Comparison of ENCODE assay signal across 17 cellular contexts in the genomic region with DNA sequence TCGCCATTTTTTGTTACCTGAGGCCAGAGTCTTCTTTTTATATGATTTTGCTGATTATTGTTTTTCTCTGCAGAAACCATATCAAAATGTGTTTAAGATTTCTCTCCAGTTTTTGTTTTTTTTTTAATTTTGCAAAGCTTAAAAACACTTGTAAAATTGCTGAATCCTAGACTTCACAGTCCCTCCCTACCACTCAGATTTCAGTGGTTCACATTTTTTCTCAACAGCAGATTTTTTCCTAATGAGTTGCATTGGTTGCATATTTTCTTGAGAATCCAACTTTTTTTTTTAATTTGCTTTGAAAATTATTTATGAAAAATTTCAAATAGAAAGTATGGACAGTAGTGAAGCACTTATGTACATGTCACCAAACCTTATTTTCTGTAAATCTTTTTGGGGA. TPM values are rescaled to one million over a fixed set of nuclear protein-coding genes. Genes with fewer than 3 reads are reported as not detected.
A peak's percentile ranks its signal among the peaks of the same experiment; 100 is the strongest.
DNase-seq lines count a peak whose midpoint lies in the region; ATAC-seq and TF ChIP-seq lines count a peak whose summit lies in the region.
"Had no signal": no experiment of that assay in that cellular context is flagged by ENCODE, and none has a peak within 500 bp of the region (broad histone marks: within the 10 kb centered on the region; RNA-seq: fewer than 3 reads in every experiment).

No MANE protein-coding gene starts in this region.

- H2BK120ac ChIP-seq in mesenchymal stem cell (ENCODE audit: low read depth, low read length): no peak overlapping the region

- H2AK5ac ChIP-seq in mesenchymal stem cell (ENCODE audit: low read length, severe bottlenecking): no peak overlapping the region

- ATAC-seq in HG03521 (IDR thresholded peaks at IDR 0.05; ENCODE audit: unreplicated experiment) (no peak), HG03039 (IDR thresholded peaks at IDR 0.05; ENCODE audit: unreplicated experiment) (no peak)
- ATAC-seq: gastrocnemius medialis, GM23338, sciatic nerve had no signal

- H3K18ac ChIP-seq in mesenchymal stem cell (ENCODE audit: low read depth in 1 of 2, low read length in 2 of 2): no peak overlapping the region

- no peak overlapping the region for H3K14ac ChIP-seq in mesenchymal stem cell (ENCODE audit: low read length in 2 of 2)

- H3K9me3 ChIP-seq in adipocyte (ENCODE audit: control insufficient read depth, low read length) (no peaks in the 10 kb centered on the region), mesenchymal stem cell (ENCODE audit: control insufficient read depth, low read length) (no peaks in the 10 kb centered on the region), sigmoid colon (no peaks in the 10 kb centered on the region)
- H3K9me3 ChIP-seq: BE2C, gastrocnemius medialis, SJSA1, suprapubic skin had no signal

- TF ChIP-seq POLR2A in sigmoid colon (IDR thresholded peaks at IDR 0.05): no peak

- DNase-seq in AG10803 (ENCODE audit: low read depth): peak; percentile 52
- DNase-seq in GM03348 (ENCODE audit: low spot score): peak; percentile 54
- DNase-seq in adipocyte (ENCODE audit: low read depth): peak; percentile 69
- no peak for DNase-seq in mesenchymal stem cell
- DNase-seq in NCI-H1694 (lab: John Stamatoyannopoulos, UW): no peak
- DNase-seq in sigmoid colon: no peak
- DNase-seq: amygdala; BE2C; gastrocnemius medialis; NCI-H1092 treated with DMSO at 0.1 percent for 48 hours; stimulated activated CD4-positive, alpha-beta T cell treated with anti-CD3 and anti-CD28 coated beads, Interleukin-2, amount 100 ng/mL, for 48 hours had no signal

- H3K9ac ChIP-seq in adipocyte (ENCODE audit: low read length) (peak overlapping the region; percentile 64), mesenchymal stem cell (ENCODE audit: low read length) (peak overlapping the region; percentile 39)

- no peak overlapping the region for H4K91ac ChIP-seq in mesenchymal stem cell (ENCODE audit: low read length)

- WGBS in mesenchymal stem cell: no CpG with 5 or more reads among the region's 1 CpG
- WGBS in sigmoid colon, 2 donors: 96 to 97% methylated on average over 1 of the region's 1 CpG

- no peak overlapping the region for H3K4ac ChIP-seq in mesenchymal stem cell (ENCODE audit: low read depth in 1 of 2, low read length in 2 of 2)

- no peak overlapping the region for H4K8ac ChIP-seq in mesenchymal stem cell (ENCODE audit: low read length)

- H3K4me2 ChIP-seq in mesenchymal stem cell (ENCODE audit: low read length, poor library complexity, severe bottlenecking): no peak overlapping the region
- H3K4me2 ChIP-seq: GM23338 had no signal

- H3K23ac ChIP-seq in mesenchymal stem cell (ENCODE audit: low read length in 2 of 2): no peak overlapping the region

- no peak for TF ChIP-seq EP300 in sigmoid colon (IDR thresholded peaks at IDR 0.05)

- TF ChIP-seq CTCF in AG10803 (conservative IDR thresholded peaks at IDR 0.05; ENCODE audit: low read length) (no peak), sigmoid colon (IDR thresholded peaks at IDR 0.05) (no peak)

- H2BK15ac ChIP-seq in mesenchymal stem cell (ENCODE audit: low read depth, poor library complexity, severe bottlenecking): no peak overlapping the region

- no peak overlapping the region for H2BK12ac ChIP-seq in mesenchymal stem cell (ENCODE audit: low read length in 2 of 2)

- H3K36me3 ChIP-seq in adipocyte (ENCODE audit: control insufficient read depth, insufficient read depth, low read length, severe bottlenecking): peaks cover 29% of the 10 kb centered on the region
- H3K36me3 ChIP-seq in mesenchymal stem cell (ENCODE audit: control insufficient read depth in 1 of 2, insufficient read depth in 2 of 2, low read depth in 1 of 2, low read length in 2 of 2): peaks cover 0 to 41% of the 10 kb centered on the region in 2 experiments
- H3K36me3 ChIP-seq in sigmoid colon: peaks cover 0 to 30% (median 5%) of the 10 kb centered on the region in 4 donors
- H3K36me3 ChIP-seq: BE2C had no signal

- H3K27me3 ChIP-seq in adipocyte (replicated peaks; ENCODE audit: control insufficient read depth, insufficient read depth, low read length): no peaks in the 10 kb centered on the region
- no peaks in the 10 kb centered on the region for H3K27me3 ChIP-seq in mesenchymal stem cell (ENCODE audit: control insufficient read depth in 1 of 2, insufficient read depth in 1 of 2, low read length in 2 of 2)
- H3K27me3 ChIP-seq in sigmoid colon: no peaks in the 10 kb centered on the region
- H3K27me3 ChIP-seq: BE2C, gastrocnemius medialis, SJSA1, suprapubic skin had no signal

- no peak overlapping the region for H3K27ac ChIP-seq in mesenchymal stem cell (ENCODE audit: low read length, poor library complexity, severe bottlenecking)
- no peak overlapping the region for H3K27ac ChIP-seq in sigmoid colon
- H3K27ac ChIP-seq: gastrocnemius medialis, SJSA1, suprapubic skin had no signal

- intact Hi-C loops in sigmoid colon (cut with DNase I): loop anchor here (10.0 kb wide), 1 partner anchor 1176 kb away; a partner anchor contains a TSS

- no peak overlapping the region for H2AFZ ChIP-seq in mesenchymal stem cell (ENCODE audit: low read depth, low read length)
- H2AFZ ChIP-seq: GM23338 had no signal

- H2BK5ac ChIP-seq in mesenchymal stem cell (ENCODE audit: low read depth, low read length, poor library complexity, severe bottlenecking): no peak overlapping the region

- H3K79me1 ChIP-seq in mesenchymal stem cell (replicated peaks; ENCODE audit: low read length, poor library complexity, severe bottlenecking): peaks cover 3% of the 10 kb centered on the region

- H3K4me1 ChIP-seq in adipocyte (ENCODE audit: control insufficient read depth, insufficient read depth, low read length) (peaks cover 47% of the 10 kb centered on the region), mesenchymal stem cell (ENCODE audit: control insufficient read depth, insufficient read depth, low read depth, low read length) (peaks cover 2% of the 10 kb centered on the region), sigmoid colon (peaks cover 0 to 45% (median 27%) of the 10 kb centered on the region in 4 donors)
- H3K4me1 ChIP-seq: BE2C, SJSA1 had no signal

- H3K4me3 ChIP-seq in AG10803 (ENCODE audit: low read length) (no peak overlapping the region), adipocyte (ENCODE audit: low read length) (peak overlapping the region; percentile 10), mesenchymal stem cell (ENCODE audit: insufficient read depth in 1 of 2, low read depth in 1 of 2, low read length in 2 of 2) (no peak overlapping the region), sigmoid colon (no peak overlapping the region)
- H3K4me3 ChIP-seq: gastrocnemius medialis, GM23338, SJSA1, suprapubic skin had no signal

RNA-seq across cellular contexts. Expression of a gene that starts 5.8 kb away (rescaled TPM):
- polyA plus RNA-seq in mesenchymal stem cell (2013, experiment 1 of 2): 21.1 TPM
- 20.1 TPM for polyA plus RNA-seq in mesenchymal stem cell (2013, experiment 2 of 2)
- 10 to 100 TPM; 22.5 to 34.2 (median 30.9) TPM for total RNA-seq in sigmoid colon
- polyA plus RNA-seq in sigmoid colon: 1 to 10 TPM; 7.2 to 9.1 (median 7.9) TPM

Comparison
In these comparisons a context has a peak if more than half of its experiments do, and no peak if none do; other contexts are left out.
1. DNase-seq: peak in AG10803 (single experiment), GM03348 (single experiment) and adipocyte (single experiment); none in mesenchymal stem cell (single experiment), NCI-H1694 (single experiment) and sigmoid colon (single experiment).